Comparison of ENCODE assay signal across 8 cellular contexts in the genomic region with DNA sequence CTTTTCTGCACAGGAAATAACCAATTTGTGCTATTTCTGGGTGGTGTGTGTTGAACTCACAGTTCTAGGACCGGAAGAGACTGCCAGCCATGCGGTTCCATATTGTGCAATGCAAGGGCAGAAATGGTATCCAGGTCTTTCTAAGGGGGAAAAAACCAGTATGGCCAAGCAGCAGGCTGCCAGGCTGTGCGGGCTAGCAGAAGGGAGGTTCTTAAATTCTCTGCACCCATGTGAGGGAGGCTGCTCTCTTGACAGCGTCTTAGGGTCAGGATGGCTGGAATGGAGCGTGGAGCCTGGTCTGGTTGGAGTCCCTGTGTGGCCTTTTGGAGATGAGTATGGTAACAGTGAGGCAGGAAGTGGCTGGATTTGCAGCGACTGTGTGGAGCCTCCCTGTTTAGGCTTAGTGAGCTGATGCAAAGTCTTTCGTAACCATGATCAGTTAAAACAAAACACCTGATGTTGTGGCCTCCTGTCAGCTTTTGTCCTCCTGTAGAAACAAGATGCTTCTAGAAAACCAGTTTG. TPM values are rescaled to one million over a fixed set of nuclear protein-coding genes. Genes with fewer than 3 reads are reported as not detected.
DNase-seq lines count a peak whose midpoint lies in the region; ATAC-seq and TF ChIP-seq lines count a peak whose summit lies in the region.

No MANE protein-coding gene starts in this region.

- H3K4me3 ChIP-seq in GM12864 (ENCODE audit: low read depth, low read length) (peak overlapping the region; percentile 32), mucosa of rectum (ENCODE audit: low read length in 2 of 2) (no peak overlapping the region)

- TF ChIP-seq CTCF in GM12864 (IDR thresholded peaks at IDR 0.05; ENCODE audit: low read depth, low read length, missing control alignments): no peak
- TF ChIP-seq CTCF in brain (conservative IDR thresholded peaks at IDR 0.05): no peak

- no peak for DNase-seq in GM12864 (ENCODE audit: low read depth)
- DNase-seq in KBM-7: peak; percentile 96
- DNase-seq in ecto neural progenitor cell (ENCODE audit: low spot score): no peak
- no peak for DNase-seq in NCI-H1092 treated with DMSO at 0.1 percent for 48 hours (lab: John Stamatoyannopoulos, UW)
- no peak for DNase-seq in NCI-H774 (lab: John Stamatoyannopoulos, UW)

- H3K9me3 ChIP-seq in mucosa of rectum (ENCODE audit: control insufficient read depth in 2 of 2, low read length in 2 of 2): no peaks in the 10 kb centered on the region

- no peak overlapping the region for H3K4me3 Mint-ChIP-seq in brain

- peak overlapping the region in 1 of 2 donors; percentile 0 for H3K9ac ChIP-seq in mucosa of rectum (ENCODE audit: low read depth in 1 of 2, low read length in 2 of 2)

- peaks cover 2 to 3% of the 10 kb centered on the region in 2 donors for H3K36me3 ChIP-seq in mucosa of rectum (ENCODE audit: control insufficient read depth in 2 of 2, insufficient read depth in 2 of 2, low read length in 2 of 2)

- no peaks in the 10 kb centered on the region for H3K27me3 ChIP-seq in mucosa of rectum (ENCODE audit: control insufficient read depth in 2 of 2, insufficient read depth in 2 of 2, low read length in 2 of 2)

- H3K27ac ChIP-seq in mucosa of rectum (ENCODE audit: low read depth in 2 of 2, low read length in 2 of 2): peak overlapping the region; percentile 50 to 54

- H3K27me3 Mint-ChIP-seq in brain: peaks cover 2% of the 10 kb centered on the region

- peaks cover 0 to 7% (median 4%) of the 10 kb centered on the region in 5 experiments for H3K9me3 Mint-ChIP-seq in brain

- H3K4me1 ChIP-seq in mucosa of rectum (ENCODE audit: control insufficient read depth in 2 of 2, insufficient read depth in 2 of 2, low read length in 2 of 2): peaks cover 28 to 37% of the 10 kb centered on the region in 2 donors

- peaks cover 24% of the 10 kb centered on the region for H3K36me3 Mint-ChIP-seq in brain

- ATAC-seq in GM21576 (IDR thresholded peaks at IDR 0.05; ENCODE audit: unreplicated experiment): peak; percentile 51

- peak overlapping the region in 3 of 5 experiments; percentile 19 to 48 (median 45) for H3K27ac Mint-ChIP-seq in brain

- peaks cover 78% of the 10 kb centered on the region for H3K4me1 Mint-ChIP-seq in brain

- in situ Hi-C loops in KBM-7 (cut with MboI; ENCODE audit: low pct_unique_long_range_greater_than_20kb, low sequenced_read_pairs): no loop called here

RNA-seq across cellular contexts. Expression of a gene that starts 52.6 kb away (rescaled TPM):
- polyA plus RNA-seq in brain (ENCODE audit: insufficient read depth, low read depth, low replicate concordance): 52.0 TPM
